In the genomic region with DNA sequence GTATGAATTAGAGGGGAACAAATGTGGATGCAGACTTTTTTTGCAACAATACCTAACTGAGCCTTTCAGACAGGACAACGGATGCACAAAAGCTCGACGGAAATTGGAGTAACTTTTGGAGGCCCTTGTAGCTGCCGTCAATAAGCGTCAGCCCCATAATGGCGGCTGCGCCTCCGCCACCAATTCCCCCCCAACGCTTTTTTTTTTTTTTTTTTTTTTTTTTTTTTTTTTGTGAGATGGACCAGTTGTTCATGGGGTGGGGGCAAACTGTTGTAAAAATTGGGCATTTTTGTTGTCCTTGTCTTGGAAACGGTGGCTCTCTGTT, we compare ENCODE assay signal across 15 cellular contexts.
DNase-seq lines count a peak whose midpoint lies in the region; ATAC-seq and TF ChIP-seq lines count a peak whose summit lies in the region.
"Had no signal": no experiment of that assay in that cellular context is flagged by ENCODE, and none has a peak within 500 bp of the region (broad histone marks: within the 10 kb centered on the region; RNA-seq: fewer than 3 reads in every experiment).

No MANE protein-coding gene starts in this region.

- no peak for ATAC-seq in activated B cell treated with CpG ODN at 0.5 μM for 24 hours (ENCODE audit: low read depth)
- no peak for ATAC-seq in GM19395 (IDR thresholded peaks at IDR 0.05; ENCODE audit: unreplicated experiment)
- no peak for ATAC-seq in HG02885 (IDR thresholded peaks at IDR 0.05; ENCODE audit: poor library complexity, unreplicated experiment)
- ATAC-seq: left ventricle myocardium superior had no signal

- H3K36me3 ChIP-seq in iPS-18a (ENCODE audit: control insufficient read depth, low read depth, low read length): no peaks in the 10 kb centered on the region

- H3K4me1 ChIP-seq in iPS-18a (ENCODE audit: control insufficient read depth, low read depth, low read length): peaks cover 70% of the 10 kb centered on the region

- no peaks in the 10 kb centered on the region for H3K36me3 Mint-ChIP-seq in activated naive CD8-positive, alpha-beta T cell
- no peaks in the 10 kb centered on the region for H3K36me3 Mint-ChIP-seq in activated naive CD8-positive, alpha-beta T cell treated with anti-CD3 and anti-CD28 coated beads for 36 hours
- H3K36me3 Mint-ChIP-seq in activated B cell treated with CpG ODN at 0.5 μM for 24 hours (ENCODE audit: low read depth) (no peaks in the 10 kb centered on the region), progenitor cell of endocrine pancreas (ENCODE audit: insufficient read depth) (no peaks in the 10 kb centered on the region)
- H3K36me3 Mint-ChIP-seq: activated naive CD4-positive, alpha-beta T cell treated with anti-CD3 and anti-CD28 coated beads, Interleukin-2, amount 10 ng/mL, durations not matched to agents 7 days and 5 days had no signal

- no peak for DNase-seq in activated naive CD8-positive, alpha-beta T cell treated with anti-CD3 and anti-CD28 coated beads for 36 hours
- DNase-seq in activated B cell treated with CpG ODN at 0.5 μM for 24 hours (no peak), progenitor cell of endocrine pancreas (ENCODE audit: low spot score, unreplicated experiment) (no peak), NCI-H1092 (lab: John Stamatoyannopoulos, UW) (no peak)
- DNase-seq: activated CD4-positive, alpha-beta T cell treated with anti-CD3 and anti-CD28 coated beads, Interleukin-2, amount 10 ng/mL, durations not matched to agents 7 days and 5 days; activated naive CD4-positive, alpha-beta T cell treated with anti-CD3 and anti-CD28 coated beads, Interleukin-2, amount 10 ng/mL, durations not matched to agents 7 days and 5 days; dorsolateral prefrontal cortex; GF-D8; left ventricle myocardium superior; mucosa of descending colon; NCI-H82 had no signal

- CTCF ChIA-PET in activated B cell treated with CpG ODN at 0.5 μM for 24 hours (lab: Charles Lee): interaction anchor here (3.1 kb wide), 1 partner anchor 323 kb away, joined by 13 read pairs; no protein-coding TSS in a partner anchor

- no peak overlapping the region for H3K27ac Mint-ChIP-seq in activated naive CD8-positive, alpha-beta T cell
- no peak overlapping the region for H3K27ac Mint-ChIP-seq in activated naive CD8-positive, alpha-beta T cell treated with anti-CD3 and anti-CD28 coated beads for 36 hours
- H3K27ac Mint-ChIP-seq in activated B cell treated with CpG ODN at 0.5 μM for 24 hours: no peak overlapping the region
- H3K27ac Mint-ChIP-seq in progenitor cell of endocrine pancreas: no peak overlapping the region
- H3K27ac Mint-ChIP-seq: activated CD4-positive, alpha-beta T cell treated with anti-CD3 and anti-CD28 coated beads, Interleukin-2, amount 10 ng/mL, durations not matched to agents 7 days and 5 days; activated naive CD4-positive, alpha-beta T cell treated with anti-CD3 and anti-CD28 coated beads, Interleukin-2, amount 10 ng/mL, durations not matched to agents 7 days and 5 days had no signal

- H3K4me3 Mint-ChIP-seq in activated naive CD8-positive, alpha-beta T cell: peak overlapping the region; percentile 42
- no peak overlapping the region for H3K4me3 Mint-ChIP-seq in activated naive CD8-positive, alpha-beta T cell treated with anti-CD3 and anti-CD28 coated beads for 36 hours
- peak overlapping the region; percentile 52 for H3K4me3 Mint-ChIP-seq in activated B cell treated with CpG ODN at 0.5 μM for 24 hours
- H3K4me3 Mint-ChIP-seq in progenitor cell of endocrine pancreas (ENCODE audit: low read depth): peak overlapping the region; percentile 35
- H3K4me3 Mint-ChIP-seq: activated CD4-positive, alpha-beta T cell treated with anti-CD3 and anti-CD28 coated beads, Interleukin-2, amount 10 ng/mL, durations not matched to agents 7 days and 5 days; activated naive CD4-positive, alpha-beta T cell treated with anti-CD3 and anti-CD28 coated beads, Interleukin-2, amount 10 ng/mL, durations not matched to agents 7 days and 5 days had no signal

- intact Hi-C loops in activated B cell treated with CpG ODN at 0.5 μM for 24 hours (cut with micrococcal nuclease): loop anchor here (5.0 to 10.0 kb wide), 3 partner anchors 129 to 328 kb away; no protein-coding TSS in a partner anchor

- H3K4me1 Mint-ChIP-seq in activated naive CD8-positive, alpha-beta T cell (ENCODE audit: low read depth): peaks cover 20% of the 10 kb centered on the region
- H3K4me1 Mint-ChIP-seq in activated naive CD8-positive, alpha-beta T cell treated with anti-CD3 and anti-CD28 coated beads for 36 hours: peaks cover 22% of the 10 kb centered on the region
- H3K4me1 Mint-ChIP-seq in activated B cell treated with CpG ODN at 0.5 μM for 24 hours (peaks cover 23% of the 10 kb centered on the region), progenitor cell of endocrine pancreas (ENCODE audit: low read depth) (peaks cover 11% of the 10 kb centered on the region)

- peaks cover 56% of the 10 kb centered on the region for H3K27me3 Mint-ChIP-seq in activated naive CD8-positive, alpha-beta T cell
- peaks cover 96% of the 10 kb centered on the region for H3K27me3 Mint-ChIP-seq in activated naive CD8-positive, alpha-beta T cell treated with anti-CD3 and anti-CD28 coated beads for 36 hours
- H3K27me3 Mint-ChIP-seq in activated B cell treated with CpG ODN at 0.5 μM for 24 hours (peaks cover 79% of the 10 kb centered on the region), progenitor cell of endocrine pancreas (peaks cover 87% of the 10 kb centered on the region)

- H3K9me3 ChIP-seq in iPS-18a (ENCODE audit: control insufficient read depth, low read depth, low read length): no peaks in the 10 kb centered on the region
- H3K9me3 ChIP-seq: mucosa of descending colon had no signal

- peak overlapping the region; percentile 24 for H3K9ac ChIP-seq in iPS-18a (ENCODE audit: low read length)

- POLR2A ChIA-PET in activated B cell treated with CpG ODN at 0.5 μM for 24 hours (lab: Charles Lee): interaction anchor here (0.6 to 1.2 kb wide), 2 partner anchors 9 to 441 kb away, joined by 3 read pairs; partner anchors contain the start of genes CAMKMT and PREPL

- no peaks in the 10 kb centered on the region for H3K9me3 Mint-ChIP-seq in activated naive CD8-positive, alpha-beta T cell (ENCODE audit: low read depth)
- H3K9me3 Mint-ChIP-seq in activated naive CD8-positive, alpha-beta T cell treated with anti-CD3 and anti-CD28 coated beads for 36 hours: no peaks in the 10 kb centered on the region
- H3K9me3 Mint-ChIP-seq in activated B cell treated with CpG ODN at 0.5 μM for 24 hours: no peaks in the 10 kb centered on the region
- H3K9me3 Mint-ChIP-seq in progenitor cell of endocrine pancreas (ENCODE audit: low read depth): no peaks in the 10 kb centered on the region
- H3K9me3 Mint-ChIP-seq: activated CD4-positive, alpha-beta T cell treated with anti-CD3 and anti-CD28 coated beads, Interleukin-2, amount 10 ng/mL, durations not matched to agents 7 days and 5 days; activated naive CD4-positive, alpha-beta T cell treated with anti-CD3 and anti-CD28 coated beads, Interleukin-2, amount 10 ng/mL, durations not matched to agents 7 days and 5 days had no signal

- H3K4me3 ChIP-seq in iPS-18a (ENCODE audit: low read length): peak overlapping the region; percentile 50
- H3K4me3 ChIP-seq: mucosa of descending colon had no signal

- TF ChIP-seq CTCF in activated B cell treated with CpG ODN at 0.5 μM for 24 hours (IDR thresholded peaks at IDR 0.05) (no peak), progenitor cell of endocrine pancreas (IDR thresholded peaks at IDR 0.05; ENCODE audit: unreplicated experiment) (no peak)

- peaks cover 98% of the 10 kb centered on the region for H3K27me3 ChIP-seq in iPS-18a (ENCODE audit: control insufficient read depth, insufficient read depth, low read length)

- no peak overlapping the region for H3K27ac ChIP-seq in iPS-18a (ENCODE audit: low read length)
- H3K27ac ChIP-seq: dorsolateral prefrontal cortex had no signal
